Comparison of ENCODE assay signal across 19 cellular contexts in genomic region chr6:90496191-90496590, GRCh38.
"Had no signal": no experiment of that assay in that cellular context is flagged by ENCODE, and none has a peak within 500 bp of the region (broad histone marks: within the 10 kb centered on the region; RNA-seq: fewer than 3 reads in every experiment).

No MANE protein-coding gene starts in this region.

- H3K4me1 ChIP-seq: adrenal gland had no signal

- H3K36me3 ChIP-seq: adrenal gland, tibial nerve, WERI-Rb-1 had no signal

- H3K36me3 Mint-ChIP-seq: activated CD4-positive, alpha-beta memory T cell treated with anti-CD3 and anti-CD28 coated beads for 36 hours; activated naive CD4-positive, alpha-beta T cell treated with anti-CD3 and anti-CD28 coated beads, Interleukin-2, amount 50 U/mL, for 24 hours had no signal

- H3K4me3 Mint-ChIP-seq: activated CD4-positive, alpha-beta memory T cell treated with anti-CD3 and anti-CD28 coated beads for 36 hours; activated CD4-positive, alpha-beta T cell treated with anti-CD3 and anti-CD28 coated beads for 36 hours; activated naive CD4-positive, alpha-beta T cell treated with anti-CD3 and anti-CD28 coated beads, Interleukin-2, amount 50 U/mL, for 24 hours; activated T-cell treated with anti-CD3 and anti-CD28 coated beads, Interleukin-2, amount 50 U/mL, for 4 hours; T-helper 17 cell had no signal

- H3K27ac Mint-ChIP-seq: activated CD4-positive, alpha-beta memory T cell treated with anti-CD3 and anti-CD28 coated beads for 36 hours; activated CD4-positive, alpha-beta T cell treated with anti-CD3 and anti-CD28 coated beads for 36 hours; activated naive CD4-positive, alpha-beta T cell treated with anti-CD3 and anti-CD28 coated beads, Interleukin-2, amount 50 U/mL, for 24 hours; T-helper 17 cell had no signal

- H3K4me1 Mint-ChIP-seq: activated naive CD4-positive, alpha-beta T cell treated with anti-CD3 and anti-CD28 coated beads, Interleukin-2, amount 50 U/mL, for 24 hours had no signal

- H3K27ac ChIP-seq: adrenal gland, epithelial cell of prostate, skin epidermis, tibial nerve, WERI-Rb-1 had no signal

- H3K9me3 Mint-ChIP-seq: activated CD4-positive, alpha-beta memory T cell treated with anti-CD3 and anti-CD28 coated beads for 36 hours; activated naive CD4-positive, alpha-beta T cell treated with anti-CD3 and anti-CD28 coated beads, Interleukin-2, amount 50 U/mL, for 24 hours; activated T-cell treated with anti-CD3 and anti-CD28 coated beads, Interleukin-2, amount 50 U/mL, for 4 hours had no signal

- DNase-seq: activated CD4-positive, alpha-beta memory T cell treated with anti-CD3 and anti-CD28 coated beads for 36 hours; activated CD4-positive, alpha-beta T cell treated with anti-CD3 and anti-CD28 coated beads for 36 hours; activated effector memory CD4-positive, alpha-beta T cell treated with Interleukin-2 at 50 U/mL for 16 hours; activated T-cell treated with anti-CD3 and anti-CD28 coated beads, Interleukin-2, amount 50 U/mL, for 4 hours; adrenal gland; effector CD4-positive, alpha-beta T cell; head of caudate nucleus; posterior cingulate gyrus; stimulated activated CD4-positive, alpha-beta T cell treated with anti-CD3 and anti-CD28 coated beads, Interleukin-4, amount 100 ng/mL, for 24 hours; stimulated activated naive CD4-positive, alpha-beta T cell treated with Interleukin-2 at 50 U/mL for 16 hours; substantia nigra; T-helper 17 cell; WERI-Rb-1 had no signal

- FAIRE-seq: colon, frontal cortex had no signal

- H3K9me3 ChIP-seq: adrenal gland, tibial nerve had no signal

- H3K4me3 ChIP-seq: adrenal gland, skin epidermis, tibial nerve had no signal
